ENCODE assay signal across 12 cellular contexts in genomic region chr19:1256646-1257474, GRCh38. TPM values are rescaled to one million over a fixed set of nuclear protein-coding genes. Genes with fewer than 3 reads are reported as not detected.
DNase-seq lines count a peak whose midpoint lies in the region; ATAC-seq and TF ChIP-seq lines count a peak whose summit lies in the region.
"Had no signal": no experiment of that assay in that cellular context is flagged by ENCODE, and none has a peak within 500 bp of the region (broad histone marks: within the 10 kb centered on the region; RNA-seq: fewer than 3 reads in every experiment).

No MANE protein-coding gene starts in this region.

- H3K4me1 ChIP-seq in Caco-2 = peaks cover 61% of the 10 kb centered on the region
- H3K4me1 ChIP-seq in esophagus squamous epithelium = peaks cover 79 to 100% (median 86%) of the 10 kb centered on the region in 3 donors
- H3K4me1 ChIP-seq in skeletal muscle tissue (ENCODE audit: control insufficient read depth in 3 of 3, insufficient read depth in 3 of 3, low read length in 3 of 3) = peaks cover 55 to 71% (median 69%) of the 10 kb centered on the region in 3 donors
- peaks cover 37 to 85% of the 10 kb centered on the region in 2 donors for H3K4me1 ChIP-seq in thyroid gland

- no peak overlapping the region for H3K9ac ChIP-seq in SK-N-MC (ENCODE audit: insufficient read length)
- peak overlapping the region in 1 of 3 donors; percentile 33 for H3K9ac ChIP-seq in skeletal muscle tissue (ENCODE audit: low read depth in 1 of 3, low read length in 3 of 3)
- H3K9ac ChIP-seq: parathyroid adenoma had no signal

- H3K36me3 Mint-ChIP-seq in Caco-2 (ENCODE audit: insufficient read depth, unreplicated experiment) = peaks cover 98% of the 10 kb centered on the region

- H3K27ac Mint-ChIP-seq in Caco-2 (ENCODE audit: unreplicated experiment) = peak overlapping the region; percentile 72

- intact Hi-C loops in Caco-2 (cut with micrococcal nuclease; ENCODE audit: unreplicated experiment) = no loop called here
- intact Hi-C loops in esophagus squamous epithelium (cut with DNase I) = no loop called here
- intact Hi-C loops in thyroid gland (cut with DNase I) = no loop called here

- no peak for TF ChIP-seq CTCF in Caco-2 (IDR thresholded peaks at IDR 0.05; ENCODE audit: insufficient read depth in 1 of 2, low read depth in 1 of 2, low read length in 1 of 2, severe bottlenecking in 1 of 2, unreplicated experiment in 1 of 2)
- TF ChIP-seq CTCF in esophagus squamous epithelium (IDR thresholded peaks at IDR 0.05) = no peak
- TF ChIP-seq CTCF in thyroid gland (IDR thresholded peaks at IDR 0.05) = no peak

- BruUV-seq in Caco-2 (replicated peaks; lab: Mats Ljungman, UMichigan) = no TSS peak

- H3K27me3 Mint-ChIP-seq in Caco-2 (ENCODE audit: insufficient read depth, unreplicated experiment) = no peaks in the 10 kb centered on the region

- ATAC-seq in GM19395 (IDR thresholded peaks at IDR 0.05; ENCODE audit: unreplicated experiment) = no peak
- ATAC-seq in GM18909 (IDR thresholded peaks at IDR 0.05; ENCODE audit: poor library complexity, unreplicated experiment) = no peak
- ATAC-seq in GM18498 (IDR thresholded peaks at IDR 0.05; ENCODE audit: unreplicated experiment) = no peak
- ATAC-seq: WTC11 had no signal

- CTCF ChIA-PET in Caco-2 (lab: Charles Lee) = interaction anchor here (1.1 kb wide), 1 partner anchor 12 kb away, joined by 3 read pairs; no protein-coding TSS in a partner anchor

- DNase-seq in Caco-2 = no peak
- no peak for DNase-seq in SK-N-MC (ENCODE audit: low read depth, low spot score)
- DNase-seq in esophagus squamous epithelium (lab: John Stamatoyannopoulos, UW) = no peak
- no peak for DNase-seq in thyroid gland
- DNase-seq: GF-D8, MG63 had no signal

- H3K9me3 Mint-ChIP-seq in Caco-2 (ENCODE audit: unreplicated experiment) = no peaks in the 10 kb centered on the region
- H3K9me3 Mint-ChIP-seq: WTC11 had no signal

- H3K4me1 Mint-ChIP-seq in Caco-2 (ENCODE audit: low read depth, unreplicated experiment) = peaks cover 19% of the 10 kb centered on the region

- H3K4me3 ChIP-seq in Caco-2 (ENCODE audit: low read depth, low read length) (no peak overlapping the region), SK-N-MC (no peak overlapping the region), esophagus squamous epithelium (no peak overlapping the region), skeletal muscle tissue (ENCODE audit: low read length in 3 of 3) (no peak overlapping the region), thyroid gland (replicated peaks in 1 of 3) (no peak overlapping the region)
- H3K4me3 ChIP-seq: MG63 had no signal

- POLR2A ChIA-PET in Caco-2 (lab: Charles Lee) = interaction anchor here (1.4 to 3.4 kb wide), 2 partner anchors 10 to 12 kb away, joined by 5 to 18 read pairs; partner anchors contain the start of gene CIRBP

- TF ChIP-seq POLR2A in esophagus squamous epithelium (IDR thresholded peaks at IDR 0.05) (no peak), thyroid gland (IDR thresholded peaks at IDR 0.05) (no peak)

- no peaks in the 10 kb centered on the region for H3K27me3 ChIP-seq in Caco-2 (replicated peaks; ENCODE audit: control insufficient read depth, insufficient read depth, low read length)
- H3K27me3 ChIP-seq in esophagus squamous epithelium = no peaks in the 10 kb centered on the region
- H3K27me3 ChIP-seq in skeletal muscle tissue (ENCODE audit: control insufficient read depth in 3 of 3, insufficient read depth in 3 of 3, low read length in 3 of 3) = no peaks in the 10 kb centered on the region
- no peaks in the 10 kb centered on the region for H3K27me3 ChIP-seq in thyroid gland
- H3K27me3 ChIP-seq: MG63 had no signal

- peaks cover 14% of the 10 kb centered on the region for H3K36me3 ChIP-seq in Caco-2 (ENCODE audit: control insufficient read depth, insufficient read depth, low read length)
- peaks cover 49% of the 10 kb centered on the region for H3K36me3 ChIP-seq in SK-N-MC (ENCODE audit: insufficient read depth, low read length)
- peaks cover 32 to 55% (median 35%) of the 10 kb centered on the region in 3 donors for H3K36me3 ChIP-seq in esophagus squamous epithelium
- peaks cover 26 to 36% (median 32%) of the 10 kb centered on the region in 3 donors for H3K36me3 ChIP-seq in skeletal muscle tissue (ENCODE audit: control insufficient read depth in 3 of 3, insufficient read depth in 3 of 3, low read length in 3 of 3)
- H3K36me3 ChIP-seq in thyroid gland = peaks cover 41 to 55% of the 10 kb centered on the region in 2 donors

- H3K9me3 ChIP-seq in Caco-2 = no peaks in the 10 kb centered on the region
- H3K9me3 ChIP-seq in SK-N-MC (ENCODE audit: low read depth, low read length) = no peaks in the 10 kb centered on the region
- no peaks in the 10 kb centered on the region for H3K9me3 ChIP-seq in esophagus squamous epithelium
- H3K9me3 ChIP-seq in skeletal muscle tissue (ENCODE audit: control insufficient read depth in 3 of 3, low read length in 3 of 3) = no peaks in the 10 kb centered on the region
- no peaks in the 10 kb centered on the region for H3K9me3 ChIP-seq in thyroid gland
- H3K9me3 ChIP-seq: MG63 had no signal

- H3K27ac ChIP-seq in SK-N-MC (peak overlapping the region; percentile 91), esophagus squamous epithelium (peak overlapping the region; percentile 43 to 99 (median 98)), skeletal muscle tissue (ENCODE audit: low read depth, low read length) (peak overlapping the region; percentile 36), thyroid gland (peak overlapping the region in 1 of 3 donors; percentile 97)
- H3K27ac ChIP-seq: parathyroid adenoma had no signal

- peak overlapping the region; percentile 46 for H3K4me3 Mint-ChIP-seq in Caco-2 (ENCODE audit: unreplicated experiment)

- 48 to 70% methylated on average over 6 to 28 of the region's 46 CpGs for WGBS in esophagus squamous epithelium, 2 donors
- 85 to 93% methylated on average over 22 to 37 of the region's 46 CpGs for WGBS in thyroid gland, 2 donors

RNA-seq across cellular contexts. Expression of gene MIDN, which starts 8.5 kb away (rescaled TPM):
- total RNA-seq in Caco-2 (2022) = 125 and 128 TPM in 2 replicates
- total RNA-seq in esophagus squamous epithelium = 10 to 100 TPM; 12.4 to 65.0 (median 40.4) TPM
- total RNA-seq in skeletal muscle tissue = 5.2 TPM
- total RNA-seq in thyroid gland = 10 to 100 TPM; 16.2 to 89.2 (median 17.9) TPM

RNA-seq across cellular contexts. Expression of gene CIRBP, which starts 12.3 kb away (rescaled TPM):
- total RNA-seq in Caco-2 (2022) = 289 and 331 TPM in 2 replicates
- 100 to 1,000 TPM; 116 to 415 (median 238) TPM for total RNA-seq in esophagus squamous epithelium
- total RNA-seq in skeletal muscle tissue = 413 TPM
- 1,000 to 10,000 TPM in 2 of 4 donors, 100 to 1,000 TPM in 2; 679 to 1,194 (median 893) TPM for total RNA-seq in thyroid gland

RNA-seq across cellular contexts. Expression of gene ATP5F1D, which starts 15.3 kb away (rescaled TPM):
- 126 and 140 TPM in 2 replicates for total RNA-seq in Caco-2 (2022)
- total RNA-seq in esophagus squamous epithelium = 100 to 1,000 TPM in 3 of 4 donors, 10 to 100 TPM in 1; 83.4 to 171 (median 132) TPM
- total RNA-seq in skeletal muscle tissue = 24.5 TPM
- 100 to 1,000 TPM in 1 of 4 donors, 10 to 100 TPM in 3; 39.2 to 182 (median 83.0) TPM for total RNA-seq in thyroid gland

RNA-seq across cellular contexts. Expression of gene FAM174C, which starts 18.5 kb away (rescaled TPM):
- 51.0 and 56.3 TPM in 2 replicates for total RNA-seq in Caco-2 (2022)
- 10 to 100 TPM; 31.5 to 69.8 (median 50.5) TPM for total RNA-seq in esophagus squamous epithelium
- 9.4 TPM for total RNA-seq in skeletal muscle tissue
- 100 to 1,000 TPM in 1 of 4 donors, 10 to 100 TPM in 3; 50.8 to 114 (median 64.6) TPM for total RNA-seq in thyroid gland

RNA-seq across cellular contexts. Expression of gene CBARP, which starts 19.1 kb away (rescaled TPM):
- total RNA-seq in Caco-2 (2022) = 7.3 and 9.7 TPM in 2 replicates
- 1 to 10 TPM in 3 of 4 donors, under 1 TPM in 1; 0.38 to 1.6 (median 1.2) TPM for total RNA-seq in esophagus squamous epithelium
- not detected for total RNA-seq in skeletal muscle tissue
- 1 to 10 TPM in 3 of 4 donors, under 1 TPM in 1; 0.73 to 3.2 (median 1.5) TPM for total RNA-seq in thyroid gland
